ENCODE assay signal across 27 cellular contexts in the genomic region with DNA sequence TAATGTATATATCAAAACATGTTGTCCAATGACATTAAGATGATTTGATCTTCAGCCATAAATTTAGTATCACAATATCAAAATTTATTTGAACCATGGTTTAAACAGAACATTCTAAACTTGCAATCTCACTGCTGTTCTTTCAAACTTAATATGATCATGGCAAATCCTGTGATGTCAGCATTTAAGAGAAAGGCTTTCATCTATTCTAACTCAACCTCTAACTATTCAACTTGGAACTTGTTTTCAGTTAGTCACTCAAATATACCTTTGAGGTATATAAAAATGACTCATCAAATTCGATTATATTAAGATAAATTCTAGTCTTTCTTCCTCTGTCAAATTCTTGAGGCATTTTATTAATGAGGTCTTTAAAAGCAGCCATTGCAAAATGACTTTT.
"Had no signal": no experiment of that assay in that cellular context is flagged by ENCODE, and none has a peak within 500 bp of the region (broad histone marks: within the 10 kb centered on the region; RNA-seq: fewer than 3 reads in every experiment).

No MANE protein-coding gene starts in this region.

- H3K4me2 ChIP-seq: neural progenitor cell, smooth muscle cell had no signal

- ATAC-seq: naive thymus-derived CD4-positive, alpha-beta T cell; natural killer cell; psoas muscle; right cardiac atrium; sciatic nerve; stimulated activated effector memory CD8-positive, alpha-beta T cell treated with anti-CD3 and anti-CD28 coated beads, Interleukin-12 subunit alpha, Interleukin-12 subunit beta, amount 100 ng/mL, for 72 hours; stimulated activated naive B cell treated with anti-CD40 and anti-IgM and Interleukin-4, amounts not matched to agents 10 μg/mL and 1 μg/mL and 100 μg/mL, for 72 hours; stimulated activated naive CD8-positive, alpha-beta T cell treated with anti-CD3 and anti-CD28 coated beads, Interleukin-15, amount 100 ng/mL, for 72 hours; stimulated activated naive CD8-positive, alpha-beta T cell treated with anti-CD3 and anti-CD28 coated beads, Interleukin-15, Interleukin-2, amounts not matched to agents 100 U/mL and 50 U/mL, for 24 hours; upper lobe of right lung had no signal

- H3K9ac ChIP-seq: neural progenitor cell, parathyroid adenoma had no signal

- H3K4me3 ChIP-seq: neural progenitor cell, ovary, psoas muscle, skin epidermis, smooth muscle cell, spleen, suprapubic skin, testis, tibial artery, transverse colon, upper lobe of right lung, uterus had no signal

- H3K36me3 ChIP-seq: neural progenitor cell, ovary, spleen, suprapubic skin, tibial artery, transverse colon, upper lobe of right lung, uterus had no signal

- H3K27me3 ChIP-seq: neural progenitor cell, ovary, spleen, suprapubic skin, testis, tibial artery, transverse colon, upper lobe of right lung, uterus had no signal

- H3K9me3 ChIP-seq: ovary, psoas muscle, suprapubic skin, testis, tibial artery, transverse colon, upper lobe of right lung, uterus had no signal

- H3K4me1 ChIP-seq: neural progenitor cell, parathyroid adenoma, psoas muscle, spleen, suprapubic skin, testis, tibial artery, transverse colon, upper lobe of right lung, uterus had no signal

- H3K27ac ChIP-seq: neural progenitor cell, ovary, parathyroid adenoma, psoas muscle, skin epidermis, spleen, suprapubic skin, testis, tibial artery, transverse colon, upper lobe of right lung, uterus had no signal

- H3K79me2 ChIP-seq: parathyroid adenoma had no signal

- DNase-seq: naive thymus-derived CD4-positive, alpha-beta T cell; natural killer cell; occipital lobe; ovary; posterior cingulate gyrus; psoas muscle; right cardiac atrium; spleen; stimulated activated CD4-positive, alpha-beta T cell treated with anti-CD3 and anti-CD28 coated beads, Interleukin-12 subunit alpha, Interleukin-12 subunit beta, amount 100 ng/mL, for 4 hours; stimulated activated CD4-positive, alpha-beta T cell treated with anti-CD3 and anti-CD28 coated beads, Interleukin-1b, Interleukin-23, amount 100 ng/mL, for 48 hours; stimulated activated CD4-positive, alpha-beta T cell treated with anti-CD3 and anti-CD28 coated beads, Interleukin-4, amount 100 ng/mL, for 1 hour; stimulated activated naive B cell treated with anti-CD40 and anti-IgM and Interleukin-4, amounts not matched to agents 10 μg/mL and 1 μg/mL and 100 μg/mL, for 72 hours; stimulated activated naive CD8-positive, alpha-beta T cell treated with anti-CD3 and anti-CD28 coated beads, Interleukin-15, amount 100 ng/mL, for 72 hours; stimulated activated naive CD8-positive, alpha-beta T cell treated with anti-CD3 and anti-CD28 coated beads, Interleukin-15, Interleukin-2, amounts not matched to agents 100 U/mL and 50 U/mL, for 24 hours; substantia nigra; testis; tibial artery; transverse colon; upper lobe of right lung; uterus had no signal

- H2AFZ ChIP-seq: neural progenitor cell, parathyroid adenoma had no signal
